13 cellular contexts compared by ENCODE assay signal in the genomic region with DNA sequence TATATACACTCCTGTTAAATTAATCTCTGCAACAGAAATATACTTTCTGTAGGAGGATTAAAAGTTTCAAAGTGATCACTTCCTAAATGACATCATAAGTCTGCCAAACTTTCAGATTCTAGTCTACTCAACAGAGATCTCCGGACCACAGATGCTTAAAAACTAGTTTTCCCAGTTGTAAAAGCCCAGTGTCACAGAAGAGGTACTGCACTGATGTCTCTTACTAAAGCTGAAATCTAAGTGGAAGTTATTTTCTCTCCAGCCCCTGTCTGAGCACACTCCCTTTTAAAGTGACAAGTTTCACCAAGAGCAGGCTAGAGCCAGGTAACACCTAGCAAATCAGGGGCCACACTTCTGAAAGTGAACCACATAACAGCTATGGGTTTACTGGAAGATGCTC.
DNase-seq lines count a peak whose midpoint lies in the region; ATAC-seq, FAIRE-seq and TF ChIP-seq lines count a peak whose summit lies in the region.
"Had no signal": no experiment of that assay in that cellular context is flagged by ENCODE, and none has a peak within 500 bp of the region (broad histone marks: within the 10 kb centered on the region; RNA-seq: fewer than 3 reads in every experiment).

No MANE protein-coding gene starts in this region.

- TF ChIP-seq CTCF in PC-3 (conservative IDR thresholded peaks at IDR 0.05; ENCODE audit: low read depth, low read length): no peak
- no peak for TF ChIP-seq CTCF in fibroblast of lung (conservative IDR thresholded peaks at IDR 0.05 in 1 of 2, IDR thresholded peaks at IDR 0.05 in 1 of 2; ENCODE audit: low read depth in 1 of 2, low read length in 2 of 2)

- H3K4me1 ChIP-seq in PC-3 (ENCODE audit: insufficient read depth, low read length) (peaks cover 52% of the 10 kb centered on the region), fibroblast of lung (ENCODE audit: control insufficient read depth, extremely low read depth, insufficient read depth, low read length) (peaks cover 33% of the 10 kb centered on the region), rectal smooth muscle tissue (ENCODE audit: control insufficient read depth, insufficient read depth, low read length) (peaks cover 26% of the 10 kb centered on the region)
- H3K4me1 ChIP-seq: colonic mucosa had no signal

- H3K36me3 ChIP-seq in PC-3 (ENCODE audit: low read depth, low read length) (peaks cover 5% of the 10 kb centered on the region; the same call in 1 of the 2 replicates), fibroblast of lung (ENCODE audit: control insufficient read depth, insufficient read depth, low read length) (no peaks in the 10 kb centered on the region), rectal smooth muscle tissue (ENCODE audit: control insufficient read depth, insufficient read depth, low read length) (no peaks in the 10 kb centered on the region)
- H3K36me3 ChIP-seq: colonic mucosa had no signal

- H3K79me2 ChIP-seq in PC-3 (ENCODE audit: low read length) (peaks cover 46% of the 10 kb centered on the region), fibroblast of lung (ENCODE audit: control insufficient read depth, insufficient read depth, low read length) (peaks cover 75% of the 10 kb centered on the region)

- no peaks in the 10 kb centered on the region for H3K9me3 ChIP-seq in PC-3 (ENCODE audit: low read length)
- H3K9me3 ChIP-seq in fibroblast of lung (ENCODE audit: control insufficient read depth, insufficient read depth, low read depth, low read length): no peaks in the 10 kb centered on the region
- H3K9me3 ChIP-seq: colonic mucosa had no signal

- H3K9ac ChIP-seq in PC-3 (ENCODE audit: low read length) (peak overlapping the region; percentile 14; the same call in 1 of the 2 replicates), fibroblast of lung (ENCODE audit: insufficient read depth, low read length) (peak overlapping the region; percentile 10), rectal smooth muscle tissue (ENCODE audit: low read length) (no peak overlapping the region)

- POLR2A ChIA-PET in PC-3 (lab: Charles Lee; ENCODE audit: unreplicated experiment): no interaction called here

- peaks cover 5% of the 10 kb centered on the region for H3K9me3 Mint-ChIP-seq in activated naive CD8-positive, alpha-beta T cell treated with anti-CD3 and anti-CD28 coated beads, Interleukin-2, amount 50 U/mL, for 24 hours
- H3K9me3 Mint-ChIP-seq: activated T-helper 17 cell treated with anti-CD3 and anti-CD28 coated beads, Interleukin-2, amount 50 U/mL, for 72 hours had no signal

- CTCF ChIA-PET in PC-3 (lab: Charles Lee): no interaction called here

- H3F3A ChIP-seq in PC-3 (ENCODE audit: low read length, unreplicated experiment): peaks cover 26% of the 10 kb centered on the region

- no peak overlapping the region for H3K4me3 Mint-ChIP-seq in activated naive CD8-positive, alpha-beta T cell treated with anti-CD3 and anti-CD28 coated beads, Interleukin-2, amount 50 U/mL, for 24 hours
- H3K4me3 Mint-ChIP-seq: activated T-helper 17 cell treated with anti-CD3 and anti-CD28 coated beads, Interleukin-2, amount 50 U/mL, for 72 hours had no signal

- no peak overlapping the region for H3K27ac Mint-ChIP-seq in activated naive CD8-positive, alpha-beta T cell treated with anti-CD3 and anti-CD28 coated beads, Interleukin-2, amount 50 U/mL, for 24 hours
- H3K27ac Mint-ChIP-seq: activated T-helper 17 cell treated with anti-CD3 and anti-CD28 coated beads, Interleukin-2, amount 50 U/mL, for 72 hours had no signal

- H3K27ac ChIP-seq in PC-3 (ENCODE audit: low read length): peak overlapping the region; percentile 83
- H3K27ac ChIP-seq in fibroblast of lung (ENCODE audit: insufficient read depth, low read length): peak overlapping the region; percentile 85
- H3K27ac ChIP-seq in rectal smooth muscle tissue (ENCODE audit: low read depth, low read length): peak overlapping the region; percentile 44
- H3K27ac ChIP-seq: colonic mucosa had no signal

- H4K20me1 ChIP-seq in PC-3 (ENCODE audit: low read length) (no peaks in the 10 kb centered on the region), fibroblast of lung (ENCODE audit: control insufficient read depth, extremely low read depth, insufficient read depth, low read length) (no peaks in the 10 kb centered on the region)

- peaks cover 16% of the 10 kb centered on the region for H3K27me3 Mint-ChIP-seq in activated naive CD8-positive, alpha-beta T cell treated with anti-CD3 and anti-CD28 coated beads, Interleukin-2, amount 50 U/mL, for 24 hours
- H3K27me3 Mint-ChIP-seq: activated T-helper 17 cell treated with anti-CD3 and anti-CD28 coated beads, Interleukin-2, amount 50 U/mL, for 72 hours had no signal

- H3K4me3 ChIP-seq in PC-3 (ENCODE audit: low read length): peak overlapping the region; percentile 35; the same call in 1 of the 2 replicates
- no peak overlapping the region for H3K4me3 ChIP-seq in fibroblast of lung (replicated peaks in 1 of 4; ENCODE audit: control extremely low read depth in 1 of 4, insufficient read depth in 1 of 4, low read depth in 3 of 4, low read length in 4 of 4)
- no peak overlapping the region for H3K4me3 ChIP-seq in rectal smooth muscle tissue (ENCODE audit: low read length)
- H3K4me3 ChIP-seq: colonic mucosa had no signal

- no peaks in the 10 kb centered on the region for H3K36me3 Mint-ChIP-seq in activated naive CD8-positive, alpha-beta T cell treated with anti-CD3 and anti-CD28 coated beads, Interleukin-2, amount 50 U/mL, for 24 hours (ENCODE audit: low read depth)

- BruUV-seq in PC-3 (replicated peaks; lab: Mats Ljungman, UMichigan): no TSS peak

- FAIRE-seq in GM18507 (lab: Jason Lieb, UNC): peak; percentile 44

- H3K9me2 ChIP-seq in PC-3 (replicated peaks; ENCODE audit: low read length): no peaks in the 10 kb centered on the region

- H3K4me2 ChIP-seq in PC-3 (ENCODE audit: low read length): peak overlapping the region; percentile 68
- peak overlapping the region; percentile 70 for H3K4me2 ChIP-seq in fibroblast of lung (ENCODE audit: extremely low read depth, insufficient read depth, low read length)

- intact Hi-C loops in PC-3 (cut with micrococcal nuclease): no loop called here

- DNase-seq in GM18507 (ENCODE audit: extremely low spot score, insufficient read length, low read depth): no peak
- DNase-seq in PC-3: peak; percentile 66
- DNase-seq in fibroblast of lung (ENCODE audit: low read depth in 2 of 2): peak in 1 of 2 donors; percentile 36
- DNase-seq in KG1 (lab: John Stamatoyannopoulos, UW): no peak
- DNase-seq in anterior cingulate cortex (lab: John Stamatoyannopoulos, UW): no peak
- no peak for DNase-seq in mesenteric fat pad (ENCODE audit: low spot score)
- no peak for DNase-seq in activated naive CD8-positive, alpha-beta T cell treated with anti-CD3 and anti-CD28 coated beads, Interleukin-2, amount 50 U/mL, for 24 hours
- DNase-seq: activated CD4-positive, CD25-positive, alpha-beta regulatory T cell; colonic mucosa; NCI-H2171 treated with DMSO at 0.1 percent for 48 hours; stimulated activated CD8-positive, alpha-beta memory T cell treated with anti-CD3 and anti-CD28 coated beads, Interleukin-4, amount 100 ng/mL, for 48 hours had no signal

- H3K27me3 ChIP-seq in PC-3 (ENCODE audit: low read length) (no peaks in the 10 kb centered on the region), fibroblast of lung (ENCODE audit: control insufficient read depth, insufficient read depth, low read length) (no peaks in the 10 kb centered on the region), rectal smooth muscle tissue (ENCODE audit: control insufficient read depth, insufficient read depth, low read length) (no peaks in the 10 kb centered on the region)
- H3K27me3 ChIP-seq: colonic mucosa had no signal

- ATAC-seq in PC-3: peak; percentile 29
- ATAC-seq in activated naive CD8-positive, alpha-beta T cell treated with anti-CD3 and anti-CD28 coated beads, Interleukin-2, amount 50 U/mL, for 24 hours: no peak
- ATAC-seq: activated T-helper 17 cell treated with anti-CD3 and anti-CD28 coated beads, Interleukin-2, amount 50 U/mL, for 72 hours had no signal

- peaks cover 12% of the 10 kb centered on the region for H3K4me1 Mint-ChIP-seq in activated naive CD8-positive, alpha-beta T cell treated with anti-CD3 and anti-CD28 coated beads, Interleukin-2, amount 50 U/mL, for 24 hours
- H3K4me1 Mint-ChIP-seq: activated T-helper 17 cell treated with anti-CD3 and anti-CD28 coated beads, Interleukin-2, amount 50 U/mL, for 72 hours had no signal

- H2AFZ ChIP-seq in PC-3 (ENCODE audit: low read length): no peak overlapping the region
- no peak overlapping the region for H2AFZ ChIP-seq in fibroblast of lung (ENCODE audit: low read length)
